1 cellular context compared by ENCODE assay signal in the genomic region with DNA sequence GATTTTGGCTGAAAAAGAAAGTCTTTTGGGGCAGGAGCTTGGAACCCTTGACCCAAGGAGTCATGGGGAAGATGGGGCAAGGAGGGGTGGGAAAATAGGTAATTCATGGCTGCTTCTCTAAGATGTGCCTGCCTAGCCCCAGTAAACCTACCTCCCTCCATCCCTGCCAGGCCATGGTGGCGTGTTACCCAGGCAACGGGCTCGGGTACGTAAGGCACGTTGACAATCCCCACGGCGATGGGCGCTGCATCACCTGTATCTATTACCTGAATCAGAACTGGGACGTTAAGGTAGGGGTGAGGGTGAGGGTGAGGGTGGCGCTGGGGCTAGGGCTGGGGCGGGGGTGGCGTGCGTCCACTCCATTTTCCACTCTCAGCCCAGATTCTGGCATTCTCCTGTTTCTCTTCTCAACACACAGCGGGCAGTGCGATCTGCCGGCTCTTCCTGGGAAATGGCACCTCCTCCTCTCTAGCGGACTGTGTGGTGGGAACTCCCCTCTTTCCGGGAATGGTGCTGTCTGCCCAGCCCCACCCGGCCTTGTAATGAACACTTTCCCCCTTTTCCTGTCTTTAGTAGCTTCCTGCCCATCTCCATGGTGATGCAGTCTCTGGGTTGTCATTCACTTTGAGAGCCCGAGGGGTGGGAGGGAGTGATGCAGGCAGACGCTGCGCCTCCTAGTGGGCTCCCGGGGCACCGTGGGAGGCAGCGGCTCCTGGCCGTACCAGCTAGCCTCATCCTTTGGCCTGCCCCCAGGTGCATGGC.
TF ChIP-seq lines count a peak whose summit lies in the region.

No MANE protein-coding gene starts in this region.

TF ChIP-seq in HEK293, 187 proteins besides CTCF, POLR2A, EP300 and RAD21 (continued from another document and continues in another):
- TF ChIP-seq, protein P1, sequence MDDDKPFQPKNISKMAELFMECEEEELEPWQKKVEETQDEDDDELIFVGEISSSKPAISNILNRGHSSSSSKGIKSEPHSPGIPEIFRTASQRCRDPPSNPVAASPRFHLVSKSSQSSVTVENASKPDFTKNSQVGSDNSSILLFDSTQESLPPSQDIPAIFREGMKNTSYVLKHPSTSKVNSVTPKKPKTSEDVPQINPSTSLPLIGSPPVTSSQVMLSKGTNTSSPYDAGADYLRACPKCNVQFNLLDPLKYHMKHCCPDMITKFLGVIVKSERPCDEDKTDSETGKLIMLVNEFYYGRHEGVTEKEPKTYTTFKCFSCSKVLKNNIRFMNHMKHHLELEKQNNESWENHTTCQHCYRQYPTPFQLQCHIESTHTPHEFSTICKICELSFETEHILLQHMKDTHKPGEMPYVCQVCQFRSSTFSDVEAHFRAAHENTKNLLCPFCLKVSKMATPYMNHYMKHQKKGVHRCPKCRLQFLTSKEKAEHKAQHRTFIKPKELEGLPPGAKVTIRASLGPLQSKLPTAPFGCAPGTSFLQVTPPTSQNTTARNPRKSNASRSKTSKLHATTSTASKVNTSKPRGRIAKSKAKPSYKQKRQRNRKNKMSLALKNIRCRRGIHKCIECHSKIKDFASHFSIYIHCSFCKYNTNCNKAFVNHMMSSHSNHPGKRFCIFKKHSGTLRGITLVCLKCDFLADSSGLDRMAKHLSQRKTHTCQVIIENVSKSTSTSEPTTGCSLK (tag by site-specific recombination; IDR thresholded peaks at IDR 0.05) = no peak
- TF ChIP-seq SP3 (tag by site-specific recombination; IDR thresholded peaks at IDR 0.05) (peak; percentile 75), ZNF701 (tag by site-specific recombination; IDR thresholded peaks at IDR 0.05) (peak; percentile 13; the same call in 1 of the 2 replicates), ZNF354C (tag by site-specific recombination; IDR thresholded peaks at IDR 0.05; ENCODE audit: borderline replicate concordance, low read depth) (no peak), ZNF274 (IDR thresholded peaks at IDR 0.05; ENCODE audit: low read length) (no peak), ZNF274 (tag by site-specific recombination; IDR thresholded peaks at IDR 0.05; ENCODE audit: borderline replicate concordance) (no peak), GLIS2 (tag by site-specific recombination; IDR thresholded peaks at IDR 0.05) (peak; percentile 82), KLF16 (tag by site-specific recombination; IDR thresholded peaks at IDR 0.05) (peak; percentile 95), ZNF175 (tag by site-specific recombination; IDR thresholded peaks at IDR 0.05) (no peak), GLI2 (tag by site-specific recombination; IDR thresholded peaks at IDR 0.05; ENCODE audit: borderline replicate concordance, low read depth) (no peak), ZNF10 (tag by site-specific recombination; IDR thresholded peaks at IDR 0.05) (no peak), KLF1 (tag by site-specific recombination; IDR thresholded peaks at IDR 0.05) (peak; percentile 96), ZNF791 (tag by site-specific recombination; IDR thresholded peaks at IDR 0.05) (no peak), EGR2 (tag by site-specific recombination; IDR thresholded peaks at IDR 0.05; ENCODE audit: low read depth) (peak; percentile 81), KLF7 (tag by site-specific recombination; IDR thresholded peaks at IDR 0.05; ENCODE audit: borderline replicate concordance) (peak; percentile 96), ZNF664 (tag by site-specific recombination; IDR thresholded peaks at IDR 0.05) (no peak), ZNF211 (tag by site-specific recombination; IDR thresholded peaks at IDR 0.05; ENCODE audit: low read depth) (no peak), ZNF138 (tag by site-specific recombination; IDR thresholded peaks at IDR 0.05; ENCODE audit: borderline replicate concordance) (no peak), FEZF1 (tag by site-specific recombination; IDR thresholded peaks at IDR 0.05) (peak; percentile 78), ZNF292 (tag by site-specific recombination; IDR thresholded peaks at IDR 0.05; ENCODE audit: borderline replicate concordance, low read depth) (no peak), ZNF629 (tag by site-specific recombination; IDR thresholded peaks at IDR 0.05) (peak; percentile 82), ZNF112 (tag by site-specific recombination; IDR thresholded peaks at IDR 0.05) (no peak), ZBTB17 (tag by site-specific recombination; IDR thresholded peaks at IDR 0.05) (peak; percentile 93), ZNF837 (tag by site-specific recombination; IDR thresholded peaks at IDR 0.05) (no peak), ZNF777 (tag by site-specific recombination; IDR thresholded peaks at IDR 0.05; ENCODE audit: borderline replicate concordance) (no peak), ZSCAN16 (tag by site-specific recombination; IDR thresholded peaks at IDR 0.05) (no peak), KLF8 (tag by site-specific recombination; IDR thresholded peaks at IDR 0.05) (peak; percentile 92), ZNF248 (tag by site-specific recombination; IDR thresholded peaks at IDR 0.05) (no peak), KLF10 (tag by site-specific recombination; IDR thresholded peaks at IDR 0.05) (no peak), ZBTB8A (tag by site-specific recombination; IDR thresholded peaks at IDR 0.05) (peak; percentile 77), ZNF133 (tag by site-specific recombination; IDR thresholded peaks at IDR 0.05) (no peak), SETDB1 (IDR thresholded peaks at IDR 0.05; ENCODE audit: insufficient read length, low read length) (no peak), SCRT2 (tag by site-specific recombination; IDR thresholded peaks at IDR 0.05) (peak; percentile 22; the same call in 1 of the 2 replicates), ZNF621 (tag by site-specific recombination; IDR thresholded peaks at IDR 0.05) (no peak), ZNF121 (tag by site-specific recombination; IDR thresholded peaks at IDR 0.05) (no peak), ZNF19 (tag by site-specific recombination; IDR thresholded peaks at IDR 0.05; ENCODE audit: low read depth) (no peak), ZNF571 (tag by site-specific recombination; IDR thresholded peaks at IDR 0.05) (no peak), ZFP41 (tag by site-specific recombination; IDR thresholded peaks at IDR 0.05; ENCODE audit: borderline replicate concordance) (no peak), ZNF114 (tag by site-specific recombination; IDR thresholded peaks at IDR 0.05) (no peak), ZNF157 (tag by site-specific recombination; IDR thresholded peaks at IDR 0.05) (no peak), OVOL3 (tag by site-specific recombination; IDR thresholded peaks at IDR 0.05) (no peak), ZNF610 (tag by site-specific recombination; IDR thresholded peaks at IDR 0.05; ENCODE audit: borderline replicate concordance) (peak; percentile 81; the same call in 1 of the 2 replicates), ZNF324 (tag by site-specific recombination; IDR thresholded peaks at IDR 0.05) (peak; percentile 88; the same call in 1 of the 2 replicates), TCF7L2 (IDR thresholded peaks at IDR 0.05; ENCODE audit: borderline replicate concordance, low read depth, low read length) (no peak), ZNF302 (tag by site-specific recombination; IDR thresholded peaks at IDR 0.05; ENCODE audit: low read depth) (no peak), ZNF184 (tag by site-specific recombination; IDR thresholded peaks at IDR 0.05) (no peak), ZNF223 (tag by site-specific recombination; IDR thresholded peaks at IDR 0.05) (peak; percentile 93), TRIM28 (IDR thresholded peaks at IDR 0.05; ENCODE audit: borderline replicate concordance, low read length) (no peak), ZNF335 (tag by site-specific recombination; conservative IDR thresholded peaks at IDR 0.05) (no peak), ZNF658 (tag by site-specific recombination; IDR thresholded peaks at IDR 0.05) (no peak), ZNF785 (tag by site-specific recombination; IDR thresholded peaks at IDR 0.05) (peak; percentile 18; the same call in 1 of the 2 replicates), ZEB2 (tag by site-specific recombination; IDR thresholded peaks at IDR 0.05) (peak; percentile 81), ZNF2 (tag by site-specific recombination; IDR thresholded peaks at IDR 0.05) (peak; percentile 84), SP2 (tag by site-specific recombination; IDR thresholded peaks at IDR 0.05) (peak; percentile 85), BCL11B (tag by site-specific recombination; IDR thresholded peaks at IDR 0.05; ENCODE audit: low read depth) (no peak), ZNF560 (tag by site-specific recombination; IDR thresholded peaks at IDR 0.05; ENCODE audit: borderline replicate concordance) (no peak)
- TF ChIP-seq, protein P2, sequence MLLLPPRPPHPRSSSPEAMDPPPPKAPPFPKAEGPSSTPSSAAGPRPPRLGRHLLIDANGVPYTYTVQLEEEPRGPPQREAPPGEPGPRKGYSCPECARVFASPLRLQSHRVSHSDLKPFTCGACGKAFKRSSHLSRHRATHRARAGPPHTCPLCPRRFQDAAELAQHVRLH (tag by site-specific recombination; IDR thresholded peaks at IDR 0.05) = peak; percentile 35
- TF ChIP-seq, protein P3, sequence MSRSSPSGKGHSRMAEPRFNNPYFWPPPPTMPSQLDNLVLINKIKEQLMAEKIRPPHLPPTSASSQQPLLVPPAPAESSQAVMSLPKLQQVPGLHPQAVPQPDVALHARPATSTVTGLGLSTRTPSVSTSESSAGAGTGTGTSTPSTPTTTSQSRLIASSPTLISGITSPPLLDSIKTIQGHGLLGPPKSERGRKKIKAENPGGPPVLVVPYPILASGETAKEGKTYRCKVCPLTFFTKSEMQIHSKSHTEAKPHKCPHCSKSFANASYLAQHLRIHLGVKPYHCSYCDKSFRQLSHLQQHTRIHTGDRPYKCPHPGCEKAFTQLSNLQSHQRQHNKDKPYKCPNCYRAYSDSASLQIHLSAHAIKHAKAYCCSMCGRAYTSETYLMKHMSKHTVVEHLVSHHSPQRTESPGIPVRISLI (tag by site-specific recombination; IDR thresholded peaks at IDR 0.05) = no peak
- TF ChIP-seq, protein P4, sequence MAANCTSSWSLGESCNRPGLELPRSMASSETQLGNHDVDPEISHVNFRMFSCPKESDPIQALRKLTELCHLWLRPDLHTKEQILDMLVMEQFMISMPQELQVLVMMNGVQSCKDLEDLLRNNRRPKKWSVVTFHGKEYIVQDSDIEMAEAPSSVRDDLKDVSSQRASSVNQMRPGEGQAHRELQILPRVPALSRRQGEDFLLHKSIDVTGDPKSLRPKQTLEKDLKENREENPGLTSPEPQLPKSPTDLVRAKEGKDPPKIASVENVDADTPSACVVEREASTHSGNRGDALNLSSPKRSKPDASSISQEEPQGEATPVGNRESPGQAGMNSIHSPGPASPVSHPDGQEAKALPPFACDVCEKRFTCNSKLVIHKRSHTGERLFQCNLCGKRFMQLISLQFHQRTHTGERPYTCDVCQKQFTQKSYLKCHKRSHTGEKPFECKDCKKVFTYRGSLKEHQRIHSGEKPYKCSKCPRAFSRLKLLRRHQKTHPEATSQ (tag by site-specific recombination; IDR thresholded peaks at IDR 0.05) = no peak
- TF ChIP-seq, protein P5, sequence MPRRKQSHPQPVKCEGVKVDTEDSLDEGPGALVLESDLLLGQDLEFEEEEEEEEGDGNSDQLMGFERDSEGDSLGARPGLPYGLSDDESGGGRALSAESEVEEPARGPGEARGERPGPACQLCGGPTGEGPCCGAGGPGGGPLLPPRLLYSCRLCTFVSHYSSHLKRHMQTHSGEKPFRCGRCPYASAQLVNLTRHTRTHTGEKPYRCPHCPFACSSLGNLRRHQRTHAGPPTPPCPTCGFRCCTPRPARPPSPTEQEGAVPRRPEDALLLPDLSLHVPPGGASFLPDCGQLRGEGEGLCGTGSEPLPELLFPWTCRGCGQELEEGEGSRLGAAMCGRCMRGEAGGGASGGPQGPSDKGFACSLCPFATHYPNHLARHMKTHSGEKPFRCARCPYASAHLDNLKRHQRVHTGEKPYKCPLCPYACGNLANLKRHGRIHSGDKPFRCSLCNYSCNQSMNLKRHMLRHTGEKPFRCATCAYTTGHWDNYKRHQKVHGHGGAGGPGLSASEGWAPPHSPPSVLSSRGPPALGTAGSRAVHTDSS (tag by site-specific recombination; IDR thresholded peaks at IDR 0.05) = no peak
- TF ChIP-seq, protein P6, sequence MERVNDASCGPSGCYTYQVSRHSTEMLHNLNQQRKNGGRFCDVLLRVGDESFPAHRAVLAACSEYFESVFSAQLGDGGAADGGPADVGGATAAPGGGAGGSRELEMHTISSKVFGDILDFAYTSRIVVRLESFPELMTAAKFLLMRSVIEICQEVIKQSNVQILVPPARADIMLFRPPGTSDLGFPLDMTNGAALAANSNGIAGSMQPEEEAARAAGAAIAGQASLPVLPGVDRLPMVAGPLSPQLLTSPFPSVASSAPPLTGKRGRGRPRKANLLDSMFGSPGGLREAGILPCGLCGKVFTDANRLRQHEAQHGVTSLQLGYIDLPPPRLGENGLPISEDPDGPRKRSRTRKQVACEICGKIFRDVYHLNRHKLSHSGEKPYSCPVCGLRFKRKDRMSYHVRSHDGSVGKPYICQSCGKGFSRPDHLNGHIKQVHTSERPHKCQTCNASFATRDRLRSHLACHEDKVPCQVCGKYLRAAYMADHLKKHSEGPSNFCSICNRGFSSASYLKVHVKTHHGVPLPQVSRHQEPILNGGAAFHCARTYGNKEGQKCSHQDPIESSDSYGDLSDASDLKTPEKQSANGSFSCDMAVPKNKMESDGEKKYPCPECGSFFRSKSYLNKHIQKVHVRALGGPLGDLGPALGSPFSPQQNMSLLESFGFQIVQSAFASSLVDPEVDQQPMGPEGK (tag by site-specific recombination; IDR thresholded peaks at IDR 0.05) = peak; percentile 85
- TF ChIP-seq, protein P7, sequence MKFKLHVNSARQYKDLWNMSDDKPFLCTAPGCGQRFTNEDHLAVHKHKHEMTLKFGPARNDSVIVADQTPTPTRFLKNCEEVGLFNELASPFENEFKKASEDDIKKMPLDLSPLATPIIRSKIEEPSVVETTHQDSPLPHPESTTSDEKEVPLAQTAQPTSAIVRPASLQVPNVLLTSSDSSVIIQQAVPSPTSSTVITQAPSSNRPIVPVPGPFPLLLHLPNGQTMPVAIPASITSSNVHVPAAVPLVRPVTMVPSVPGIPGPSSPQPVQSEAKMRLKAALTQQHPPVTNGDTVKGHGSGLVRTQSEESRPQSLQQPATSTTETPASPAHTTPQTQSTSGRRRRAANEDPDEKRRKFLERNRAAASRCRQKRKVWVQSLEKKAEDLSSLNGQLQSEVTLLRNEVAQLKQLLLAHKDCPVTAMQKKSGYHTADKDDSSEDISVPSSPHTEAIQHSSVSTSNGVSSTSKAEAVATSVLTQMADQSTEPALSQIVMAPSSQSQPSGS (tag by site-specific recombination; IDR thresholded peaks at IDR 0.05; ENCODE audit: low read depth) = peak; percentile 10; the same call in 1 of the 2 replicates
- TF ChIP-seq, protein P8, sequence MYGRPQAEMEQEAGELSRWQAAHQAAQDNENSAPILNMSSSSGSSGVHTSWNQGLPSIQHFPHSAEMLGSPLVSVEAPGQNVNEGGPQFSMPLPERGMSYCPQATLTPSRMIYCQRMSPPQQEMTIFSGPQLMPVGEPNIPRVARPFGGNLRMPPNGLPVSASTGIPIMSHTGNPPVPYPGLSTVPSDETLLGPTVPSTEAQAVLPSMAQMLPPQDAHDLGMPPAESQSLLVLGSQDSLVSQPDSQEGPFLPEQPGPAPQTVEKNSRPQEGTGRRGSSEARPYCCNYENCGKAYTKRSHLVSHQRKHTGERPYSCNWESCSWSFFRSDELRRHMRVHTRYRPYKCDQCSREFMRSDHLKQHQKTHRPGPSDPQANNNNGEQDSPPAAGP (tag by site-specific recombination; IDR thresholded peaks at IDR 0.05) = peak; percentile 90; the same call in 1 of the 2 replicates
